In the genomic region with DNA sequence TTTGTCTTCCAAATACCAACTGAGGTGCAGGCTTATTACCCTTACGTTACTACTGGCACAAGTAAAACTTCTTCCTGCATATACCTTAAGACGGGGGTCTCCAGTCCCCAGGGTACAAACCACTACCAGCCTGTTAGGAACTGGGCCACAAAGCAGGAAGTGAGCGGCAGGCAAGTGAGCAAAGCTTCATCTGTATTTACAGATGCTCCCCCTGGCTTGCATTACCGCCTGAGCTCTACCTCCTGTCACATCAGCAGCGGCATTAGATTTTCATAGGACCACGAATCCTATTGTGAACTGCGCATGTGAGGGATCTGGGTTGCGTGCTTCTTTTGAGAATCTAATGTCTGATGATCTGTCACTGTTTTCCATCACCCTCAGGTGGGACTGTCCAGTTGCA, we compare ENCODE assay signal across 9 cellular contexts.
A peak's percentile ranks its signal among the peaks of the same experiment; 100 is the strongest.
DNase-seq lines count a peak whose midpoint lies in the region; ATAC-seq lines count a peak whose summit lies in the region.
"Had no signal": no experiment of that assay in that cellular context is flagged by ENCODE, and none has a peak within 500 bp of the region (broad histone marks: within the 10 kb centered on the region; RNA-seq: fewer than 3 reads in every experiment).

No MANE protein-coding gene starts in this region.

- peak overlapping the region; percentile 77 for H3K4me3 Mint-ChIP-seq in T-helper 17 cell
- H3K4me3 Mint-ChIP-seq in activated naive CD8-positive, alpha-beta T cell treated with anti-CD3 and anti-CD28 coated beads, Interleukin-2, amount 50 U/mL, for 24 hours: no peak overlapping the region

- H3K9me3 ChIP-seq in T-helper 17 cell (ENCODE audit: control insufficient read depth, low read length, poor library complexity, severe bottlenecking): no peaks in the 10 kb centered on the region
- H3K9me3 ChIP-seq: testis had no signal

- peak overlapping the region; percentile 78 for H3K27ac Mint-ChIP-seq in T-helper 17 cell
- H3K27ac Mint-ChIP-seq in activated naive CD8-positive, alpha-beta T cell treated with anti-CD3 and anti-CD28 coated beads, Interleukin-2, amount 50 U/mL, for 24 hours: peak overlapping the region; percentile 67

- peak; percentile 76 for ATAC-seq in T-helper 17 cell
- ATAC-seq in activated naive CD8-positive, alpha-beta T cell treated with anti-CD3 and anti-CD28 coated beads, Interleukin-2, amount 50 U/mL, for 24 hours: no peak
- no peak for ATAC-seq in GM21529 (IDR thresholded peaks at IDR 0.05; ENCODE audit: unreplicated experiment)
- no peak for ATAC-seq in GM21360 (IDR thresholded peaks at IDR 0.05; ENCODE audit: unreplicated experiment)

- DNase-seq in NCI-H82 (lab: John Stamatoyannopoulos, UW) (peak; percentile 37), NCI-H82 treated with DMSO at 0.1 percent for 48 hours (lab: John Stamatoyannopoulos, UW; ENCODE audit: unreplicated experiment) (no peak), T-helper 17 cell (peak in 2 of 3 donors; percentile 11 to 24), nucleus accumbens (lab: John Stamatoyannopoulos, UW) (no peak)
- DNase-seq in activated naive CD8-positive, alpha-beta T cell treated with anti-CD3 and anti-CD28 coated beads, Interleukin-2, amount 50 U/mL, for 24 hours: no peak
- DNase-seq in stimulated activated CD4-positive, alpha-beta T cell treated with anti-CD3 and anti-CD28 coated beads, Interleukin-4, amount 100 ng/mL, for 1 hour: peak; percentile 30
- DNase-seq: testis had no signal

- H3K9me3 Mint-ChIP-seq in activated naive CD8-positive, alpha-beta T cell treated with anti-CD3 and anti-CD28 coated beads, Interleukin-2, amount 50 U/mL, for 24 hours: no peaks in the 10 kb centered on the region

- no peaks in the 10 kb centered on the region for H3K27me3 Mint-ChIP-seq in T-helper 17 cell
- H3K27me3 Mint-ChIP-seq in activated naive CD8-positive, alpha-beta T cell treated with anti-CD3 and anti-CD28 coated beads, Interleukin-2, amount 50 U/mL, for 24 hours: no peaks in the 10 kb centered on the region

- H3K4me1 Mint-ChIP-seq in T-helper 17 cell: peaks cover 57% of the 10 kb centered on the region
- peaks cover 57% of the 10 kb centered on the region for H3K4me1 Mint-ChIP-seq in activated naive CD8-positive, alpha-beta T cell treated with anti-CD3 and anti-CD28 coated beads, Interleukin-2, amount 50 U/mL, for 24 hours

- no peaks in the 10 kb centered on the region for H3K36me3 Mint-ChIP-seq in T-helper 17 cell (ENCODE audit: low read depth)
- peaks cover 2% of the 10 kb centered on the region for H3K36me3 Mint-ChIP-seq in activated naive CD8-positive, alpha-beta T cell treated with anti-CD3 and anti-CD28 coated beads, Interleukin-2, amount 50 U/mL, for 24 hours (ENCODE audit: low read depth)

Comparison
In these comparisons a context has a peak if more than half of its experiments do, and no peak if none do; other contexts are left out.
1. DNase-seq: peak in NCI-H82 (single experiment), T-helper 17 cell (2 of 3) and stimulated activated CD4-positive, alpha-beta T cell treated with anti-CD3 and anti-CD28 coated beads, Interleukin-4, amount 100 ng/mL, for 1 hour (single experiment); none in NCI-H82 treated with DMSO at 0.1 percent for 48 hours (single experiment), activated naive CD8-positive, alpha-beta T cell treated with anti-CD3 and anti-CD28 coated beads, Interleukin-2, amount 50 U/mL, for 24 hours (single experiment) and nucleus accumbens (0 of 56).